ENCODE assay signal across 8 cellular contexts in genomic region chr5:59724482-59725392, GRCh38.
A peak's percentile ranks its signal among the peaks of the same experiment; 100 is the strongest.
DNase-seq lines count a peak whose midpoint lies in the region; ATAC-seq and TF ChIP-seq lines count a peak whose summit lies in the region.

No MANE protein-coding gene starts in this region.

- H3K27me3 Mint-ChIP-seq in CD8-positive, alpha-beta memory T cell, result no peaks in the 10 kb centered on the region

- H3K9me3 ChIP-seq in WERI-Rb-1 (ENCODE audit: severe bottlenecking), result no peaks in the 10 kb centered on the region
- no peaks in the 10 kb centered on the region for H3K9me3 ChIP-seq in thoracic aorta
- H3K9me3 ChIP-seq in CD8-positive, alpha-beta memory T cell (ENCODE audit: low read length), result no peaks in the 10 kb centered on the region

- ATAC-seq in GM19463 (IDR thresholded peaks at IDR 0.05; ENCODE audit: unreplicated experiment) (peak; percentile 97), thoracic aorta (ENCODE audit: insufficient number of reproducible peaks, low FRiP score, low read depth) (no peak)

- H3K36me3 Mint-ChIP-seq in CD8-positive, alpha-beta memory T cell, result no peaks in the 10 kb centered on the region

- H3K36me3 ChIP-seq in WERI-Rb-1 (no peaks in the 10 kb centered on the region), thoracic aorta (no peaks in the 10 kb centered on the region)
- no peaks in the 10 kb centered on the region for H3K36me3 ChIP-seq in CD8-positive, alpha-beta memory T cell (ENCODE audit: insufficient read depth, low read length)

- CTCF ChIA-PET in CD8-positive, alpha-beta memory T cell (lab: Charles Lee), result no interaction called here

- TF ChIP-seq CTCF in WERI-Rb-1 (IDR thresholded peaks at IDR 0.05; ENCODE audit: low read depth, low read length) (peak; percentile 52), thoracic aorta (IDR thresholded peaks at IDR 0.05) (peak; percentile 18)

- H3K4me3 Mint-ChIP-seq in CD8-positive, alpha-beta memory T cell, result no peak overlapping the region

- H3K27me3 ChIP-seq in WERI-Rb-1 (ENCODE audit: insufficient read depth, low read depth, severe bottlenecking) (no peaks in the 10 kb centered on the region), thoracic aorta (replicated peaks; ENCODE audit: insufficient read depth) (no peaks in the 10 kb centered on the region)
- no peaks in the 10 kb centered on the region for H3K27me3 ChIP-seq in CD8-positive, alpha-beta memory T cell (ENCODE audit: insufficient read depth, low read length, poor library complexity, severe bottlenecking)

- POLR2A ChIA-PET in CD8-positive, alpha-beta memory T cell (lab: Charles Lee), result no interaction called here

- peaks cover 0 to 7% (median 0%) of the 10 kb centered on the region in 5 donors for H3K9me3 Mint-ChIP-seq in CD8-positive, alpha-beta memory T cell

- H3K4me3 ChIP-seq in WERI-Rb-1 (ENCODE audit: low read depth, low read length), result no peak overlapping the region
- H3K4me3 ChIP-seq in thoracic aorta, result no peak overlapping the region
- no peak overlapping the region for H3K4me3 ChIP-seq in CD8-positive, alpha-beta memory T cell (ENCODE audit: low read length)

- H3K27ac ChIP-seq in WERI-Rb-1, result no peak overlapping the region
- H3K27ac ChIP-seq in thoracic aorta, result no peak overlapping the region
- H3K27ac ChIP-seq in CD8-positive, alpha-beta memory T cell (ENCODE audit: low read depth, low read length), result no peak overlapping the region

- H3K4me1 Mint-ChIP-seq in CD8-positive, alpha-beta memory T cell, result no peaks in the 10 kb centered on the region

- no peak overlapping the region for H3K27ac Mint-ChIP-seq in CD8-positive, alpha-beta memory T cell

- peak; percentile 1 for DNase-seq in NCI-H2196 (lab: John Stamatoyannopoulos, UW; ENCODE audit: unreplicated experiment)
- DNase-seq in NCI-H2196 treated with DMSO at 0.1 percent for 48 hours (lab: John Stamatoyannopoulos, UW; ENCODE audit: unreplicated experiment), result no peak
- peak; percentile 63 for DNase-seq in LHCN-M2 (ENCODE audit: low read depth)
- peak; percentile 62 for DNase-seq in WERI-Rb-1
- peak; percentile 69 for DNase-seq in iris pigment epithelial cell (ENCODE audit: low read depth)
- no peak for DNase-seq in thoracic aorta (ENCODE audit: low spot score)
- no peak for DNase-seq in CD8-positive, alpha-beta memory T cell

- no peaks in the 10 kb centered on the region for H3K4me1 ChIP-seq in thoracic aorta (ENCODE audit: control insufficient read depth in 1 of 2, low read depth in 2 of 2)
- H3K4me1 ChIP-seq in CD8-positive, alpha-beta memory T cell (ENCODE audit: insufficient read depth, low read length), result no peaks in the 10 kb centered on the region

Comparison
In these comparisons a context has a peak if more than half of its experiments do, and no peak if none do; other contexts are left out.
1. DNase-seq: peak in NCI-H2196 (single experiment), LHCN-M2 (single experiment), WERI-Rb-1 (single experiment) and iris pigment epithelial cell (single experiment); none in NCI-H2196 treated with DMSO at 0.1 percent for 48 hours (single experiment), thoracic aorta (single experiment) and CD8-positive, alpha-beta memory T cell (0 of 5).